In genomic region chr2:121626777-121627524, GRCh38 we compare ENCODE assay signal across 1 cellular context.
TF ChIP-seq lines count a peak whose summit lies in the region.

No MANE protein-coding gene starts in this region.

TF ChIP-seq in K562, 482 proteins besides CTCF, POLR2A, EP300 and RAD21 (continued from another document):
- TF ChIP-seq PREB (CRISPR knock-in tag; IDR thresholded peaks at IDR 0.05) (no peak), CEBPG (CRISPR knock-in tag; IDR thresholded peaks at IDR 0.05) (no peak; the same call in 1 of the 2 replicates), CEBPG (tag; conservative IDR thresholded peaks at IDR 0.05 in 1 of 2, IDR thresholded peaks at IDR 0.05 in 1 of 2) (peak; percentile 42 to 55; a peak in 2 of 4 replicates), CBX1 (IDR thresholded peaks at IDR 0.05; ENCODE audit: low read depth) (no peak), HLTF (IDR thresholded peaks at IDR 0.05) (0 out of 2 replicates have a peak, but pooled peaks have one; percentile 35), SPI1 (IDR thresholded peaks at IDR 0.05; ENCODE audit: borderline replicate concordance, low read depth, low read length) (no peak), ZNF253 (CRISPR knock-in tag; conservative IDR thresholded peaks at IDR 0.05) (no peak), ZNF584 (CRISPR knock-in tag; IDR thresholded peaks at IDR 0.05; ENCODE audit: low read depth) (no peak), THAP12 (CRISPR knock-in tag; IDR thresholded peaks at IDR 0.05) (no peak), SAFB2 (IDR thresholded peaks at IDR 0.05; ENCODE audit: borderline replicate concordance, low read depth, low read length, severe bottlenecking) (no peak), CEBPB (tag; IDR thresholded peaks at IDR 0.05) (peak; percentile 69), ATF4 (CRISPR knock-in tag; IDR thresholded peaks at IDR 0.05) (no peak), HNRNPL (IDR thresholded peaks at IDR 0.05; ENCODE audit: low read depth, low read length) (no peak), SREBF2 (CRISPR knock-in tag; IDR thresholded peaks at IDR 0.05) (no peak), ZNF146 (CRISPR knock-in tag; IDR thresholded peaks at IDR 0.05; ENCODE audit: unreplicated experiment) (no peak), PTRF (tag; IDR thresholded peaks at IDR 0.05) (no peak), YY1 (IDR thresholded peaks at IDR 0.05; ENCODE audit: borderline replicate concordance in 1 of 3, control insufficient read depth in 1 of 3, extremely low read depth in 1 of 3, insufficient read depth in 3 of 3, insufficient read length in 1 of 3, insufficient replicate concordance in 2 of 3, low read depth in 1 of 3, low read length in 2 of 3) (no peak)
